In the genomic region with DNA sequence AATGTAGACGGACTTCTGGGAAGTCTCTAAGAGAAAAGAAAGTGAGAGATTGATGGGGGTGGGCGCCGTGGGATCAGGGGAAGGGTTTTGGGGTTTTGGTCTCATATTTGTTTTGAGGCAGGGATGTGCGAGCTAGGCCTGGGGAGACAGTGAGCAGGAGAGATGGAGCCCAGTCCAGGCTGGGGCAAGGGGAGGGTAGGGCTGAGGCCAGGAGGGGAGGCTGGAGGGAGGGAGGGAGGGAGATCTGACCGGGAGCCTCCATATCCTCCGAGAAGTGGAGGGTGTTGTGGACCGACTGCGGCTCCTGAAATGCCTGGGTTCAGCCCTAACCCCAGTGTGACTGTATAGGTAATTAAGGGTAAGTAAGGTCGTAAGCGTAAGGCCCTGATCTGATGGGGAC, we compare ENCODE assay signal across 1 cellular context.
TF ChIP-seq lines count a peak whose summit lies in the region.

No MANE protein-coding gene starts in this region.

TF ChIP-seq in H1, 55 proteins besides CTCF, POLR2A, EP300 and RAD21:
- TF ChIP-seq EZH2 (IDR thresholded peaks at IDR 0.05; ENCODE audit: low read depth, low read length, severe bottlenecking) (no peak), POLR2AphosphoS5 (IDR thresholded peaks at IDR 0.05; ENCODE audit: low read depth, low read length) (no peak), HDAC2 (IDR thresholded peaks at IDR 0.05; ENCODE audit: borderline replicate concordance in 1 of 2, low read depth in 2 of 2, low read length in 2 of 2) (no peak), JUN (IDR thresholded peaks at IDR 0.05; ENCODE audit: low read depth, low read length) (no peak), POU5F1 (IDR thresholded peaks at IDR 0.05; ENCODE audit: low read depth, low read length) (no peak), SIX5 (IDR thresholded peaks at IDR 0.05; ENCODE audit: low read depth, low read length) (no peak)
